Comparison of ENCODE assay signal across 33 cellular contexts in the genomic region with DNA sequence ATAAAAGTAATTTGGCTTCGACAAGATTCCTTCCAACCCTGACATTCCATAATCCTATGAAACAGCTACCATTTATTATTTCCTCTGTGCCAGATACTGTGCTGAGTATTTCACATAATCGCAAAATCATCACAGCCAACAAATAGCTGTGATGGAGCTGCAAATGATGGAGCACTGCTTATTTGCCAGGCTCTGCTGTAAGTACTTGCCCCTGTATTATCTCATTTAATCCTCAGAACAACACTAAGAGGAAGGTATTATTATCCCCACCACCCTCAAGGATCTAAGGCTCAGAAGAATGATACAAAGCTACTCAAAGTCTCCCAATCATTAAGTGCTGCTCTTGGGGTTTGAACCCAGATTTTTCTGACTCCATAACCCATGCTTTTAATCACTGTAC.
A peak's percentile ranks its signal among the peaks of the same experiment; 100 is the strongest.
DNase-seq lines count a peak whose midpoint lies in the region; ATAC-seq and TF ChIP-seq lines count a peak whose summit lies in the region.
"Had no signal": no experiment of that assay in that cellular context is flagged by ENCODE, and none has a peak within 500 bp of the region (broad histone marks: within the 10 kb centered on the region; RNA-seq: fewer than 3 reads in every experiment).

No MANE protein-coding gene starts in this region.

- H3K4me3 Mint-ChIP-seq in HFFc6 (peak overlapping the region; percentile 51; the same call in 1 of the 2 replicates), chondrocyte (ENCODE audit: unreplicated experiment) (no peak overlapping the region), osteocyte (ENCODE audit: unreplicated experiment) (no peak overlapping the region)
- H3K4me3 Mint-ChIP-seq in natural killer cell treated with Interleukin-12 subunit alpha and Interleukin-12 subunit beta and Interleukin-15 and Interleukin-18, amount 100 ng/mL, for 72 hours, result no peak overlapping the region
- H3K4me3 Mint-ChIP-seq: activated CD4-positive, alpha-beta T cell treated with anti-CD3 and anti-CD28 coated beads, Interleukin-2, amount 10 ng/mL, durations not matched to agents 24 days and 14 days; stimulated activated effector memory CD8-positive, alpha-beta T cell treated with anti-CD3 and anti-CD28 coated beads, Interleukin-12 subunit alpha, Interleukin-12 subunit beta, amount 100 ng/mL, for 72 hours had no signal

- POLR2A ChIA-PET in A673 (lab: Charles Lee; ENCODE audit: low non-redundant PET), result no interaction called here

- no peaks in the 10 kb centered on the region for H3K27me3 ChIP-seq in A673 (replicated peaks; ENCODE audit: insufficient read depth, low read depth, low read length, poor library complexity)
- H3K27me3 ChIP-seq: BE2C, colonic mucosa, transverse colon had no signal

- H3K27ac Mint-ChIP-seq in HFFc6, result peak overlapping the region; percentile 93
- peak overlapping the region; percentile 85 for H3K27ac Mint-ChIP-seq in chondrocyte (ENCODE audit: unreplicated experiment)
- H3K27ac Mint-ChIP-seq in osteocyte (ENCODE audit: unreplicated experiment), result peak overlapping the region; percentile 96
- H3K27ac Mint-ChIP-seq in natural killer cell treated with Interleukin-12 subunit alpha and Interleukin-12 subunit beta and Interleukin-15 and Interleukin-18, amount 100 ng/mL, for 72 hours, result no peak overlapping the region
- H3K27ac Mint-ChIP-seq: activated CD4-positive, alpha-beta T cell treated with anti-CD3 and anti-CD28 coated beads, Interleukin-2, amount 10 ng/mL, durations not matched to agents 24 days and 14 days; activated naive CD4-positive, alpha-beta T cell treated with anti-CD3 and anti-CD28 coated beads, Interleukin-2, amount 50 U/mL, for 72 hours; stimulated activated effector memory CD8-positive, alpha-beta T cell treated with anti-CD3 and anti-CD28 coated beads, Interleukin-12 subunit alpha, Interleukin-12 subunit beta, amount 100 ng/mL, for 72 hours had no signal

- H3K36me3 Mint-ChIP-seq in HFFc6 (ENCODE audit: low read depth) (no peaks in the 10 kb centered on the region), chondrocyte (ENCODE audit: low read depth) (no peaks in the 10 kb centered on the region), osteocyte (ENCODE audit: unreplicated experiment) (no peaks in the 10 kb centered on the region)
- H3K36me3 Mint-ChIP-seq in natural killer cell treated with Interleukin-12 subunit alpha and Interleukin-12 subunit beta and Interleukin-15 and Interleukin-18, amount 100 ng/mL, for 72 hours, result no peaks in the 10 kb centered on the region
- H3K36me3 Mint-ChIP-seq: activated naive CD4-positive, alpha-beta T cell treated with anti-CD3 and anti-CD28 coated beads, Interleukin-2, amount 50 U/mL, for 72 hours; stimulated activated effector memory CD8-positive, alpha-beta T cell treated with anti-CD3 and anti-CD28 coated beads, Interleukin-12 subunit alpha, Interleukin-12 subunit beta, amount 100 ng/mL, for 72 hours had no signal

- DNase-seq in A673 (ENCODE audit: low spot score) (no peak), HFFc6 (no peak), chondrocyte (ENCODE audit: low spot score) (no peak), osteocyte (ENCODE audit: extremely low spot score, unreplicated experiment) (no peak), mesenteric fat pad (ENCODE audit: low spot score) (no peak)
- no peak for DNase-seq in natural killer cell treated with Interleukin-12 subunit alpha and Interleukin-12 subunit beta and Interleukin-15 and Interleukin-18, amount 100 ng/mL, for 72 hours (ENCODE audit: low spot score)
- DNase-seq: ACHN; activated effector memory CD4-positive, alpha-beta T cell treated with Interleukin-2 at 50 U/mL for 16 hours; activated T-cell treated with anti-CD3 and anti-CD28 coated beads, Interleukin-2, amount 50 U/mL, for 1 hour; anterior cingulate cortex; BE2C; colonic mucosa; DMS153; effector CD4-positive, alpha-beta T cell; glutamatergic neuron; Karpas-422; mucosa of descending colon; NCI-H1417 treated with DMSO at 0.1 percent for 48 hours; NCI-H2029 treated with DMSO at 0.1 percent for 48 hours; NK-92 treated with Interleukin-12 subunit alpha and Interleukin-12 subunit beta, amount 100 ng/mL, for 24 hours; PC-3; SHP77 treated with DMSO at 0.1 percent for 48 hours; stimulated activated CD4-positive, alpha-beta T cell treated with anti-CD3 and anti-CD28 coated beads, Interleukin-15, amount 100 ng/mL, for 24 hours; T1000; transverse colon had no signal

- BruUV-seq in A673 (replicated peaks; lab: Mats Ljungman, UMichigan), result no TSS peak

- H3K4me1 Mint-ChIP-seq in HFFc6 (ENCODE audit: low read depth) (peaks cover 69% of the 10 kb centered on the region), chondrocyte (ENCODE audit: low read depth) (peaks cover 68% of the 10 kb centered on the region), osteocyte (ENCODE audit: unreplicated experiment) (peaks cover 66% of the 10 kb centered on the region)
- no peaks in the 10 kb centered on the region for H3K4me1 Mint-ChIP-seq in natural killer cell treated with Interleukin-12 subunit alpha and Interleukin-12 subunit beta and Interleukin-15 and Interleukin-18, amount 100 ng/mL, for 72 hours (ENCODE audit: low read depth in 2 of 2)
- H3K4me1 Mint-ChIP-seq: activated CD4-positive, alpha-beta T cell treated with anti-CD3 and anti-CD28 coated beads, Interleukin-2, amount 10 ng/mL, durations not matched to agents 24 days and 14 days; stimulated activated effector memory CD8-positive, alpha-beta T cell treated with anti-CD3 and anti-CD28 coated beads, Interleukin-12 subunit alpha, Interleukin-12 subunit beta, amount 100 ng/mL, for 72 hours had no signal

- H3K9me3 ChIP-seq in A673 (ENCODE audit: low read depth, low read length, poor library complexity, severe bottlenecking), result no peaks in the 10 kb centered on the region
- H3K9me3 ChIP-seq: BE2C, colonic mucosa, HAP-1, mucosa of descending colon, transverse colon had no signal

- TF ChIP-seq CTCF in A673 (conservative IDR thresholded peaks at IDR 0.05; ENCODE audit: low read depth, low read length) (no peak), HFFc6 (IDR thresholded peaks at IDR 0.05) (no peak), chondrocyte (IDR thresholded peaks at IDR 0.05) (no peak), osteocyte (IDR thresholded peaks at IDR 0.05) (no peak)

- H3K4me1 ChIP-seq in A673 (ENCODE audit: insufficient read depth, low read length, poor library complexity, severe bottlenecking), result peaks cover 69% of the 10 kb centered on the region
- H3K4me1 ChIP-seq: BE2C, colonic mucosa, parathyroid adenoma had no signal

- CTCF ChIA-PET in A673 (lab: Charles Lee), result no interaction called here

- intact Hi-C loops in A673 (cut with micrococcal nuclease; ENCODE audit: unreplicated experiment), result loop anchor here (10.0 kb wide), 1 partner anchor 1967 kb away; no protein-coding TSS in a partner anchor

- no peak overlapping the region for H3K4me3 ChIP-seq in A673 (ENCODE audit: low read depth, low read length, poor library complexity, severe bottlenecking)
- H3K4me3 ChIP-seq: colonic mucosa, HAP-1, mucosa of descending colon, transverse colon had no signal

- 0 out of 2 replicates have a peak, but pooled peaks cover 3% of the 10 kb centered on the region for H3K27me3 Mint-ChIP-seq in HFFc6 (ENCODE audit: insufficient read depth)
- H3K27me3 Mint-ChIP-seq in chondrocyte (ENCODE audit: low read depth), result no peaks in the 10 kb centered on the region
- no peaks in the 10 kb centered on the region for H3K27me3 Mint-ChIP-seq in osteocyte (ENCODE audit: unreplicated experiment)
- H3K27me3 Mint-ChIP-seq in natural killer cell treated with Interleukin-12 subunit alpha and Interleukin-12 subunit beta and Interleukin-15 and Interleukin-18, amount 100 ng/mL, for 72 hours, result no peaks in the 10 kb centered on the region
- H3K27me3 Mint-ChIP-seq: activated CD4-positive, alpha-beta T cell treated with anti-CD3 and anti-CD28 coated beads, Interleukin-2, amount 10 ng/mL, durations not matched to agents 24 days and 14 days had no signal

- no peaks in the 10 kb centered on the region for H3K9me3 Mint-ChIP-seq in HFFc6
- no peaks in the 10 kb centered on the region for H3K9me3 Mint-ChIP-seq in chondrocyte (ENCODE audit: low read depth)
- no peaks in the 10 kb centered on the region for H3K9me3 Mint-ChIP-seq in osteocyte (ENCODE audit: unreplicated experiment)
- H3K9me3 Mint-ChIP-seq in natural killer cell treated with Interleukin-12 subunit alpha and Interleukin-12 subunit beta and Interleukin-15 and Interleukin-18, amount 100 ng/mL, for 72 hours, result no peaks in the 10 kb centered on the region
- H3K9me3 Mint-ChIP-seq: activated CD4-positive, alpha-beta T cell treated with anti-CD3 and anti-CD28 coated beads, Interleukin-2, amount 10 ng/mL, durations not matched to agents 24 days and 14 days; activated naive CD4-positive, alpha-beta T cell treated with anti-CD3 and anti-CD28 coated beads, Interleukin-2, amount 50 U/mL, for 72 hours; stimulated activated effector memory CD8-positive, alpha-beta T cell treated with anti-CD3 and anti-CD28 coated beads, Interleukin-12 subunit alpha, Interleukin-12 subunit beta, amount 100 ng/mL, for 72 hours had no signal

- ATAC-seq in natural killer cell treated with Interleukin-12 subunit alpha and Interleukin-12 subunit beta and Interleukin-15 and Interleukin-18, amount 100 ng/mL, for 72 hours, result no peak
- ATAC-seq in GM21367 (IDR thresholded peaks at IDR 0.05; ENCODE audit: unreplicated experiment), result no peak
- no peak for ATAC-seq in GM19328 (IDR thresholded peaks at IDR 0.05; ENCODE audit: unreplicated experiment)
- ATAC-seq: activated naive CD4-positive, alpha-beta T cell treated with anti-CD3 and anti-CD28 coated beads, Interleukin-2, amount 50 U/mL, for 72 hours; mucosa of descending colon; PC-3; stimulated activated effector memory CD8-positive, alpha-beta T cell treated with anti-CD3 and anti-CD28 coated beads, Interleukin-12 subunit alpha, Interleukin-12 subunit beta, amount 100 ng/mL, for 72 hours had no signal

- no peaks in the 10 kb centered on the region for H3K36me3 ChIP-seq in A673 (ENCODE audit: insufficient read depth, low read length, poor library complexity, severe bottlenecking)
- H3K36me3 ChIP-seq: BE2C, colonic mucosa, HAP-1, transverse colon had no signal

- peak overlapping the region; percentile 77 for H3K27ac ChIP-seq in A673 (ENCODE audit: low read depth, low read length, poor library complexity, severe bottlenecking)
- H3K27ac ChIP-seq: colonic mucosa, parathyroid adenoma, VCaP had no signal

Comparison
In these comparisons a context has a peak if more than half of its experiments do, and no peak if none do; other contexts are left out.
1. H3K27ac Mint-ChIP-seq: peak in HFFc6 (single experiment), chondrocyte (single experiment) and osteocyte (single experiment); none in natural killer cell treated with Interleukin-12 subunit alpha and Interleukin-12 subunit beta and Interleukin-15 and Interleukin-18, amount 100 ng/mL, for 72 hours (0 of 2).